Comparison of ENCODE assay signal across 1 cellular context in the genomic region with DNA sequence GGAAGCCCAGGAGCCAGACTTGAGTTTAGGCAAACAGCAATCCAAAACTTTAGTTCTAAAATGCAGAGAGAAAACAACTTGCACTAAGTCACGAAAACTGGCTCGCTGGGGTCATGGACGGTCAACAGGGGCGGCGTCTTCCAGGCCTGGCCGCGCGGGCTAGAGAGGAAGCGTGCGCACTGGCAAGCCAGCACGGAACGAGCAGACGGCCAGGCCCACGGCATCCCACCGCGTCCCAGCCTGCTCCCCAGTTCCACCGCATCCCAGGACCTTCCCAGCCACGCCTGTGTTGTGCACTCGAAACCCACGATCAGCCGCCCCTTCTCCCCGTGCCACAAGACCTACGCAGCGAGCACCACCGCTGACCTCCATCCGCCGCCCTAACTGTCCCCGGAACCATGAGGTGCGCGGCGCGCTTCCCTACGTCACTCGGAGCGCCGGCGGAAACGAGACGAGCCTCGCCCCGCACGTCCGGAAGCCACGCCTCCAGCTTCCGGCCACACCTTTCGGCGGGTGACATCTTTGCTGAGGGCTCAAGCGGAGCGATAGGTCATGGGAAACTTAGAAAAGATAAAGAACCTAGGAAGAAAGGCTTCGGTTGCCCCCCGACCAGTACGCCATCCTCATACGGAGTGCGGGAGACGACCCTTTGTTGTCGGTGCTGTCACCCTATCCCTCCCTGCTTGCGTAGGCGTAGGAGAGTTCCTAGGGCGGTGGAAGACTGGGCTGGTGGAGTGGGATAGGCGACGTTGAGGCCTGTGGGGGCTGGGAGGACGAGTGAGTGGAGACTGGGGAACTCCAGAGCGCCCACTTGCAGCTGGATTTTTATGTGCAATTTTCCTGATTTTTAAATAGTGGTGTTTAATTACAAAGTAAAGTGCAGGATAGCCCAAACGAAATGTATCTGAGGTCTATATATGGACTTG.
TF ChIP-seq lines count a peak whose summit lies in the region.

A gene (minus strand): TSS at position 400 of the 926 bp plus-strand sequence. CDS start 2,460 bp downstream, outside the sequence.

TF ChIP-seq in HepG2, 621 proteins besides CTCF, POLR2A, EP300 and RAD21 (continued from another document and continues in another):
- TF ChIP-seq, protein P1, sequence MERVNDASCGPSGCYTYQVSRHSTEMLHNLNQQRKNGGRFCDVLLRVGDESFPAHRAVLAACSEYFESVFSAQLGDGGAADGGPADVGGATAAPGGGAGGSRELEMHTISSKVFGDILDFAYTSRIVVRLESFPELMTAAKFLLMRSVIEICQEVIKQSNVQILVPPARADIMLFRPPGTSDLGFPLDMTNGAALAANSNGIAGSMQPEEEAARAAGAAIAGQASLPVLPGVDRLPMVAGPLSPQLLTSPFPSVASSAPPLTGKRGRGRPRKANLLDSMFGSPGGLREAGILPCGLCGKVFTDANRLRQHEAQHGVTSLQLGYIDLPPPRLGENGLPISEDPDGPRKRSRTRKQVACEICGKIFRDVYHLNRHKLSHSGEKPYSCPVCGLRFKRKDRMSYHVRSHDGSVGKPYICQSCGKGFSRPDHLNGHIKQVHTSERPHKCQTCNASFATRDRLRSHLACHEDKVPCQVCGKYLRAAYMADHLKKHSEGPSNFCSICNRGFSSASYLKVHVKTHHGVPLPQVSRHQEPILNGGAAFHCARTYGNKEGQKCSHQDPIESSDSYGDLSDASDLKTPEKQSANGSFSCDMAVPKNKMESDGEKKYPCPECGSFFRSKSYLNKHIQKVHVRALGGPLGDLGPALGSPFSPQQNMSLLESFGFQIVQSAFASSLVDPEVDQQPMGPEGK (CRISPR knock-in tag; IDR thresholded peaks at IDR 0.05) = peak; percentile 38
- TF ChIP-seq, protein P2, sequence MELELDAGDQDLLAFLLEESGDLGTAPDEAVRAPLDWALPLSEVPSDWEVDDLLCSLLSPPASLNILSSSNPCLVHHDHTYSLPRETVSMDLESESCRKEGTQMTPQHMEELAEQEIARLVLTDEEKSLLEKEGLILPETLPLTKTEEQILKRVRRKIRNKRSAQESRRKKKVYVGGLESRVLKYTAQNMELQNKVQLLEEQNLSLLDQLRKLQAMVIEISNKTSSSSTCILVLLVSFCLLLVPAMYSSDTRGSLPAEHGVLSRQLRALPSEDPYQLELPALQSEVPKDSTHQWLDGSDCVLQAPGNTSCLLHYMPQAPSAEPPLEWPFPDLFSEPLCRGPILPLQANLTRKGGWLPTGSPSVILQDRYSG (CRISPR knock-in tag; IDR thresholded peaks at IDR 0.05) = 0 out of 2 replicates have a peak, but pooled peaks have one; percentile 67
- TF ChIP-seq SIX1 (CRISPR knock-in tag; IDR thresholded peaks at IDR 0.05; ENCODE audit: borderline replicate concordance) = no peak
- TF ChIP-seq HNRNPH1 (optimal IDR thresholded peaks at IDR 0.05; ENCODE audit: low read depth, low read length) = no peak
- TF ChIP-seq ZNF432 (CRISPR knock-in tag; IDR thresholded peaks at IDR 0.05; ENCODE audit: borderline replicate concordance) = no peak
- no peak for TF ChIP-seq FOSL1 (CRISPR knock-in tag; IDR thresholded peaks at IDR 0.05; ENCODE audit: borderline replicate concordance)
- TF ChIP-seq ZNF724P (CRISPR knock-in tag; IDR thresholded peaks at IDR 0.05; ENCODE audit: borderline replicate concordance) = peak; percentile 83; the same call in 1 of the 2 replicates
- TF ChIP-seq SMC3 (IDR thresholded peaks at IDR 0.05; ENCODE audit: low read length) = no peak
- peak; percentile 73 for TF ChIP-seq FOXA3 (CRISPR knock-in tag; IDR thresholded peaks at IDR 0.05)
- TF ChIP-seq ZNF251 (CRISPR knock-in tag; IDR thresholded peaks at IDR 0.05) = no peak
- peak; percentile 66 for TF ChIP-seq PRPF4 (IDR thresholded peaks at IDR 0.05; ENCODE audit: low read depth, low read length, poor library complexity, severe bottlenecking)
- no peak for TF ChIP-seq ZNF766 (CRISPR knock-in tag; IDR thresholded peaks at IDR 0.05; ENCODE audit: borderline replicate concordance)
- no peak for TF ChIP-seq SP1 (IDR thresholded peaks at IDR 0.05)
- TF ChIP-seq SP1 (CRISPR knock-in tag; IDR thresholded peaks at IDR 0.05) = peak; percentile 95
- TF ChIP-seq CEBPG (CRISPR knock-in tag; IDR thresholded peaks at IDR 0.05) = 0 out of 2 replicates have a peak, but pooled peaks have one; percentile 25
- TF ChIP-seq, protein P3, sequence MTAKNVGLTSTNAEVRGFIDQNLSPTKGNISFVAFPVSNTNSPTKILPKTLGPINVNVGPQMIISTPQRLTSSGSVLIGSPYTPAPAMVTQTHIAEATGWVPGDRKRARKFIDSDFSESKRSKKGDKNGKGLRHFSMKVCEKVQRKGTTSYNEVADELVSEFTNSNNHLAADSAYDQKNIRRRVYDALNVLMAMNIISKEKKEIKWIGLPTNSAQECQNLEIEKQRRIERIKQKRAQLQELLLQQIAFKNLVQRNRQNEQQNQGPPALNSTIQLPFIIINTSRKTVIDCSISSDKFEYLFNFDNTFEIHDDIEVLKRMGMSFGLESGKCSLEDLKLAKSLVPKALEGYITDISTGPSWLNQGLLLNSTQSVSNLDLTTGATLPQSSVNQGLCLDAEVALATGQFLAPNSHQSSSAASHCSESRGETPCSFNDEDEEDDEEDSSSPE (CRISPR knock-in tag; IDR thresholded peaks at IDR 0.05) = peak; percentile 73
- TF ChIP-seq, protein P4, sequence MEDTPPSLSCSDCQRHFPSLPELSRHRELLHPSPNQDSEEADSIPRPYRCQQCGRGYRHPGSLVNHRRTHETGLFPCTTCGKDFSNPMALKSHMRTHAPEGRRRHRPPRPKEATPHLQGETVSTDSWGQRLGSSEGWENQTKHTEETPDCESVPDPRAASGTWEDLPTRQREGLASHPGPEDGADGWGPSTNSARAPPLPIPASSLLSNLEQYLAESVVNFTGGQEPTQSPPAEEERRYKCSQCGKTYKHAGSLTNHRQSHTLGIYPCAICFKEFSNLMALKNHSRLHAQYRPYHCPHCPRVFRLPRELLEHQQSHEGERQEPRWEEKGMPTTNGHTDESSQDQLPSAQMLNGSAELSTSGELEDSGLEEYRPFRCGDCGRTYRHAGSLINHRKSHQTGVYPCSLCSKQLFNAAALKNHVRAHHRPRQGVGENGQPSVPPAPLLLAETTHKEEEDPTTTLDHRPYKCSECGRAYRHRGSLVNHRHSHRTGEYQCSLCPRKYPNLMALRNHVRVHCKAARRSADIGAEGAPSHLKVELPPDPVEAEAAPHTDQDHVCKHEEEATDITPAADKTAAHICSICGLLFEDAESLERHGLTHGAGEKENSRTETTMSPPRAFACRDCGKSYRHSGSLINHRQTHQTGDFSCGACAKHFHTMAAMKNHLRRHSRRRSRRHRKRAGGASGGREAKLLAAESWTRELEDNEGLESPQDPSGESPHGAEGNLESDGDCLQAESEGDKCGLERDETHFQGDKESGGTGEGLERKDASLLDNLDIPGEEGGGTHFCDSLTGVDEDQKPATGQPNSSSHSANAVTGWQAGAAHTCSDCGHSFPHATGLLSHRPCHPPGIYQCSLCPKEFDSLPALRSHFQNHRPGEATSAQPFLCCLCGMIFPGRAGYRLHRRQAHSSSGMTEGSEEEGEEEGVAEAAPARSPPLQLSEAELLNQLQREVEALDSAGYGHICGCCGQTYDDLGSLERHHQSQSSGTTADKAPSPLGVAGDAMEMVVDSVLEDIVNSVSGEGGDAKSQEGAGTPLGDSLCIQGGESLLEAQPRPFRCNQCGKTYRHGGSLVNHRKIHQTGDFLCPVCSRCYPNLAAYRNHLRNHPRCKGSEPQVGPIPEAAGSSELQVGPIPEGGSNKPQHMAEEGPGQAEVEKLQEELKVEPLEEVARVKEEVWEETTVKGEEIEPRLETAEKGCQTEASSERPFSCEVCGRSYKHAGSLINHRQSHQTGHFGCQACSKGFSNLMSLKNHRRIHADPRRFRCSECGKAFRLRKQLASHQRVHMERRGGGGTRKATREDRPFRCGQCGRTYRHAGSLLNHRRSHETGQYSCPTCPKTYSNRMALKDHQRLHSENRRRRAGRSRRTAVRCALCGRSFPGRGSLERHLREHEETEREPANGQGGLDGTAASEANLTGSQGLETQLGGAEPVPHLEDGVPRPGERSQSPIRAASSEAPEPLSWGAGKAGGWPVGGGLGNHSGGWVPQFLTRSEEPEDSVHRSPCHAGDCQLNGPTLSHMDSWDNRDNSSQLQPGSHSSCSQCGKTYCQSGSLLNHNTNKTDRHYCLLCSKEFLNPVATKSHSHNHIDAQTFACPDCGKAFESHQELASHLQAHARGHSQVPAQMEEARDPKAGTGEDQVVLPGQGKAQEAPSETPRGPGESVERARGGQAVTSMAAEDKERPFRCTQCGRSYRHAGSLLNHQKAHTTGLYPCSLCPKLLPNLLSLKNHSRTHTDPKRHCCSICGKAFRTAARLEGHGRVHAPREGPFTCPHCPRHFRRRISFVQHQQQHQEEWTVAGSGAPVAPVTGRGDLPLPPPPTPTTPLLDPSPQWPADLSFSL (CRISPR knock-in tag; IDR thresholded peaks at IDR 0.05) = 0 out of 2 replicates have a peak, but pooled peaks have one; percentile 40
- peak; percentile 98 for TF ChIP-seq YEATS2 (CRISPR knock-in tag; IDR thresholded peaks at IDR 0.05; ENCODE audit: borderline replicate concordance)
- no peak for TF ChIP-seq PCBP2 (optimal IDR thresholded peaks at IDR 0.05; ENCODE audit: low read depth, low read length, poor library complexity, severe bottlenecking)
- TF ChIP-seq MAZ (IDR thresholded peaks at IDR 0.05; ENCODE audit: borderline replicate concordance, low read depth, low read length) = peak; percentile 53; the same call in 1 of the 2 replicates
- peak; percentile 84; the same call in 1 of the 2 replicates for TF ChIP-seq MAZ (CRISPR knock-in tag; IDR thresholded peaks at IDR 0.05; ENCODE audit: low read depth)
- TF ChIP-seq, protein P5, sequence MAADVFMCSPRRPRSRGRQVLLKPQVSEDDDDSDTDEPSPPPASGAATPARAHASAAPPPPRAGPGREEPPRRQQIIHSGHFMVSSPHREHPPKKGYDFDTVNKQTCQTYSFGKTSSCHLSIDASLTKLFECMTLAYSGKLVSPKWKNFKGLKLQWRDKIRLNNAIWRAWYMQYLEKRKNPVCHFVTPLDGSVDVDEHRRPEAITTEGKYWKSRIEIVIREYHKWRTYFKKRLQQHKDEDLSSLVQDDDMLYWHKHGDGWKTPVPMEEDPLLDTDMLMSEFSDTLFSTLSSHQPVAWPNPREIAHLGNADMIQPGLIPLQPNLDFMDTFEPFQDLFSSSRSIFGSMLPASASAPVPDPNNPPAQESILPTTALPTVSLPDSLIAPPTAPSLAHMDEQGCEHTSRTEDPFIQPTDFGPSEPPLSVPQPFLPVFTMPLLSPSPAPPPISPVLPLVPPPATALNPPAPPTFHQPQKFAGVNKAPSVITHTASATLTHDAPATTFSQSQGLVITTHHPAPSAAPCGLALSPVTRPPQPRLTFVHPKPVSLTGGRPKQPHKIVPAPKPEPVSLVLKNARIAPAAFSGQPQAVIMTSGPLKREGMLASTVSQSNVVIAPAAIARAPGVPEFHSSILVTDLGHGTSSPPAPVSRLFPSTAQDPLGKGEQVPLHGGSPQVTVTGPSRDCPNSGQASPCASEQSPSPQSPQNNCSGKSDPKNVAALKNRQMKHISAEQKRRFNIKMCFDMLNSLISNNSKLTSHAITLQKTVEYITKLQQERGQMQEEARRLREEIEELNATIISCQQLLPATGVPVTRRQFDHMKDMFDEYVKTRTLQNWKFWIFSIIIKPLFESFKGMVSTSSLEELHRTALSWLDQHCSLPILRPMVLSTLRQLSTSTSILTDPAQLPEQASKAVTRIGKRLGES (CRISPR knock-in tag; IDR thresholded peaks at IDR 0.05; ENCODE audit: borderline replicate concordance) = no peak
- TF ChIP-seq TAF15 (IDR thresholded peaks at IDR 0.05; ENCODE audit: low read depth, low read length, poor library complexity, severe bottlenecking) = no peak
- TF ChIP-seq ZMAT3 (CRISPR knock-in tag; conservative IDR thresholded peaks at IDR 0.05) = peak; percentile 78; the same call in 1 of the 2 replicates
- TF ChIP-seq MAFF (IDR thresholded peaks at IDR 0.05; ENCODE audit: low read depth, low read length) = no peak
- TF ChIP-seq, protein P6, sequence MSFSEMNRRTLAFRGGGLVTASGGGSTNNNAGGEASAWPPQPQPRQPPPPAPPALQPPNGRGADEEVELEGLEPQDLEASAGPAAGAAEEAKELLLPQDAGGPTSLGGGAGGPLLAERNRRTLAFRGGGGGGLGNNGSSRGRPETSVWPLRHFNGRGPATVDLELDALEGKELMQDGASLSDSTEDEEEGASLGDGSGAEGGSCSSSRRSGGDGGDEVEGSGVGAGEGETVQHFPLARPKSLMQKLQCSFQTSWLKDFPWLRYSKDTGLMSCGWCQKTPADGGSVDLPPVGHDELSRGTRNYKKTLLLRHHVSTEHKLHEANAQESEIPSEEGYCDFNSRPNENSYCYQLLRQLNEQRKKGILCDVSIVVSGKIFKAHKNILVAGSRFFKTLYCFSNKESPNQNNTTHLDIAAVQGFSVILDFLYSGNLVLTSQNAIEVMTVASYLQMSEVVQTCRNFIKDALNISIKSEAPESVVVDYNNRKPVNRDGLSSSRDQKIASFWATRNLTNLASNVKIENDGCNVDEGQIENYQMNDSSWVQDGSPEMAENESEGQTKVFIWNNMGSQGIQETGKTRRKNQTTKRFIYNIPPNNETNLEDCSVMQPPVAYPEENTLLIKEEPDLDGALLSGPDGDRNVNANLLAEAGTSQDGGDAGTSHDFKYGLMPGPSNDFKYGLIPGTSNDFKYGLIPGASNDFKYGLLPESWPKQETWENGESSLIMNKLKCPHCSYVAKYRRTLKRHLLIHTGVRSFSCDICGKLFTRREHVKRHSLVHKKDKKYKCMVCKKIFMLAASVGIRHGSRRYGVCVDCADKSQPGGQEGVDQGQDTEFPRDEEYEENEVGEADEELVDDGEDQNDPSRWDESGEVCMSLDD (CRISPR knock-in tag; IDR thresholded peaks at IDR 0.05; ENCODE audit: borderline replicate concordance) = peak; percentile 69; the same call in 1 of the 2 replicates
- TF ChIP-seq KAT8 (CRISPR knock-in tag; IDR thresholded peaks at IDR 0.05) = peak; percentile 98
- TF ChIP-seq ZNF329 (CRISPR knock-in tag; IDR thresholded peaks at IDR 0.05; ENCODE audit: low read depth) = peak; percentile 87
- TF ChIP-seq SYNCRIP (IDR thresholded peaks at IDR 0.05; ENCODE audit: insufficient read depth, low read depth, low read length) = no peak
